In the genomic region with DNA sequence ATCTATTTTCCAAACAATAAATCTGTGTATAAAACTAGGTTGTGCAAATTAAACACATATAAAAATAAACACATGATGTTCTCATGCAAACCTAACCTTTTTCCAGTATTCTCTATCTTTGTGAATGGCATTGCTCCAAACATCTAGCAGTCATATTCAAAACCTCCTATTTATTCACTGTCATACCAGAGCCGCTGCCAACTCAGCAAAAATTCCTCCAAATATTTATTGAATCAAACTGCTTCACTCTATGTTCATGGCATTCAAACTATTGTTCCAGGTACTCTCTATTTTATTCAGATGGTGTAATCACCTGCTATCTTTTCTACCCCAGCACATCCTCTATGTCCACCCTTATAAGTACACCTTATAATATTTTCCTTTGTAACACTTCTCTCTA, we compare ENCODE assay signal across 33 cellular contexts.
"Had no signal": no experiment of that assay in that cellular context is flagged by ENCODE, and none has a peak within 500 bp of the region (broad histone marks: within the 10 kb centered on the region; RNA-seq: fewer than 3 reads in every experiment).

No MANE protein-coding gene starts in this region.

- H3K36me3 ChIP-seq: adrenal gland, ascending aorta, brain microvascular endothelial cell, breast epithelium, cardiac muscle cell had no signal

- H3K27me3 ChIP-seq: adrenal gland, ascending aorta, body of pancreas, brain microvascular endothelial cell, breast epithelium, cardiac muscle cell had no signal

- FAIRE-seq: astrocyte, bronchial epithelial cell, colon had no signal

- H3K4me3 ChIP-seq: adrenal gland, ascending aorta, body of pancreas, breast epithelium, cardiac muscle cell had no signal

- H3K4me1 ChIP-seq: ascending aorta, body of pancreas, breast epithelium had no signal

- H3K27ac ChIP-seq: adrenal gland, ascending aorta, body of pancreas, brain microvascular endothelial cell, breast epithelium, cardiac muscle cell had no signal

- DNase-seq: activated effector memory CD4-positive, alpha-beta T cell treated with anti-CD3 and anti-CD28 coated beads, Interleukin-2, amount 50 U/mL, for 16 hours; activated effector memory CD4-positive, alpha-beta T cell treated with Interleukin-2 at 50 U/mL for 16 hours; activated gamma-delta T cell; activated gamma-delta T cell treated with Interleukin-2 at 50 U/mL for 16 hours; activated naive CD4-positive, alpha-beta T cell; activated naive CD4-positive, alpha-beta T cell treated with anti-CD3 and anti-CD28 coated beads for 36 hours; activated naive CD4-positive, alpha-beta T cell treated with anti-CD3 and anti-CD28 coated beads, Interleukin-2, amount 10 ng/mL, durations not matched to agents 7 days and 5 days; activated naive CD4-positive, alpha-beta T cell treated with anti-CD3 and anti-CD28 coated beads, Interleukin-2, amount 50 U/mL, for 16 hours; activated naive CD4-positive, alpha-beta T cell treated with Interleukin-2 at 50 U/mL for 16 hours; activated naive CD8-positive, alpha-beta T cell treated with anti-CD3 and anti-CD28 coated beads for 36 hours; activated naive CD8-positive, alpha-beta T cell treated with anti-CD3 and anti-CD28 coated beads, Interleukin-2, amount 10 ng/mL, durations not matched to agents 7 days and 5 days; activated naive CD8-positive, alpha-beta T cell treated with anti-CD3 and anti-CD28 coated beads, Interleukin-2, amount 50 U/mL, for 24 hours; activated T-cell treated with anti-CD3 and anti-CD28 coated beads, Interleukin-2, amount 50 U/mL, for 4 hours; activated T-cell treated with anti-CD3 and anti-CD28 coated beads, Interleukin-2, amount 50 U/mL, for 48 hours; activated T-cell treated with anti-CD3 and anti-CD28 coated beads, Interleukin-2, amount 50 U/mL, for 72 hours; adrenal gland; amniotic stem cell; amygdala; anterior cingulate cortex; aorta; body of pancreas; brain microvascular endothelial cell; caudate nucleus; central memory CD4-positive, alpha-beta T cell; cerebellar nuclear complex had no signal

- H3K9me3 ChIP-seq: adrenal gland, body of pancreas had no signal

- ATAC-seq: activated naive CD4-positive, alpha-beta T cell treated with anti-CD3 and anti-CD28 coated beads, Interleukin-2, amount 50 U/mL, for 72 hours; activated naive CD8-positive, alpha-beta T cell treated with anti-CD3 and anti-CD28 coated beads, Interleukin-2, amount 50 U/mL, for 24 hours; activated T-cell treated with anti-CD3 and anti-CD28 coated beads, Interleukin-2, amount 50 U/mL, for 4 hours; activated T-cell treated with anti-CD3 and anti-CD28 coated beads, Interleukin-2, amount 50 U/mL, for 72 hours; activated T-helper 17 cell treated with anti-CD3 and anti-CD28 coated beads, Interleukin-2, amount 50 U/mL, for 72 hours; body of pancreas had no signal
